ENCODE assay signal across 1 cellular context in genomic region chr12:3833670-3834310, GRCh38.
TF ChIP-seq lines count a peak whose summit lies in the region.

No MANE protein-coding gene starts in this region.

TF ChIP-seq in WTC11, 78 proteins besides CTCF, POLR2A, EP300 and RAD21 (continued from another document):
- TF ChIP-seq ZBTB43 (CRISPR knock-in tag; IDR thresholded peaks at IDR 0.05) (no peak), ELF4 (CRISPR knock-in tag; IDR thresholded peaks at IDR 0.05; ENCODE audit: low read depth) (no peak), ZNF423 (CRISPR knock-in tag; IDR thresholded peaks at IDR 0.05) (no peak)
